ENCODE assay signal across 30 cellular contexts in the genomic region with DNA sequence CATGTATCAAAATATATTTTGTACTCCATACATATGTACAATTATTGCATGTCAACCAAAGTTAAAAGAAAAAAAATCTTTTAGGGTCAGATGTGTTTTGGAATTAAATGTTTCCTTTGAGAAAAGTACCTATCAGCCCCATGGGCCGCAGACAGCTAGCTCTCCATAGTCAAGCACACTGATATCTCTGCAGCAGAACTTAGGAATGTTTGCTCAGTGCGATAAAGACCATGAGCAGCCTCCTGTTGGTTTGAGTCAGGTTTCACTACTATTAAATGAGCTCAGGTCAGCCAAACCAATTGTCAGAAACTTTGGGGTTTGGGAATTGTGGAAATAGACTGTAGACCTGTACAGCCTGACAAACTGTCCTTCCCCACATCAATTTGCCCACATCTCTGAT. TPM values are rescaled to one million over a fixed set of nuclear protein-coding genes. Genes with fewer than 3 reads are reported as not detected.
"Had no signal": no experiment of that assay in that cellular context is flagged by ENCODE, and none has a peak within 500 bp of the region (broad histone marks: within the 10 kb centered on the region; RNA-seq: fewer than 3 reads in every experiment).

No MANE protein-coding gene starts in this region.

- FAIRE-seq: keratinocyte had no signal

- H3K27me3 ChIP-seq: spleen, testis, tibial artery, upper lobe of left lung, uterus had no signal

- H3K4me3 ChIP-seq: psoas muscle, skin epidermis, spleen, testis, tibial artery, upper lobe of left lung, uterus had no signal

- DNase-seq: cerebellar nuclear complex; cortex of kidney; effector memory CD8-positive, alpha-beta T cell; foreskin melanocyte; glutamatergic neuron; mesendoderm; midbrain; naive thymus-derived CD8-positive, alpha-beta T cell; nephron progenitor cell; nucleus accumbens; posterior cingulate gyrus; psoas muscle; right cardiac atrium; spleen; stimulated activated CD4-positive, alpha-beta T cell treated with anti-CD3 and anti-CD28 coated beads, Interleukin-4, amount 100 ng/mL, for 4 hours; stimulated activated naive CD8-positive, alpha-beta T cell treated with anti-CD3 and anti-CD28 coated beads, Interleukin-15, Interleukin-2, amounts not matched to agents 100 U/mL and 50 U/mL, for 24 hours; substantia nigra; testis; tibial artery; upper lobe of left lung; uterus had no signal

- H3K27ac ChIP-seq: psoas muscle, skin epidermis, spleen, testis, tibial artery, upper lobe of left lung, uterus had no signal

- H3K4me1 ChIP-seq: psoas muscle, spleen, testis, tibial artery, upper lobe of left lung, uterus had no signal

- ATAC-seq: effector memory CD8-positive, alpha-beta T cell; naive thymus-derived CD8-positive, alpha-beta T cell; psoas muscle; right cardiac atrium; stimulated activated memory B cell treated with anti-CD40 and anti-IgM and Interleukin-4, amounts not matched to agents 10 μg/mL and 1 μg/mL and 100 μg/mL, for 72 hours; stimulated activated naive CD8-positive, alpha-beta T cell treated with anti-CD3 and anti-CD28 coated beads, Interleukin-15, Interleukin-2, amounts not matched to agents 100 U/mL and 50 U/mL, for 24 hours had no signal

- H3K9me3 ChIP-seq: testis, tibial artery, uterus had no signal

- H3K36me3 ChIP-seq: spleen, tibial artery, upper lobe of left lung, uterus had no signal

RNA-seq across cellular contexts. Expression of a gene that starts 33.7 kb away (rescaled TPM):
- total RNA-seq: dermis microvascular lymphatic vessel endothelial cell, liver, lung microvascular endothelial cell, myocyte, osteocyte, renal cortical epithelial cell, right cardiac atrium had no signal
- polyA plus RNA-seq: liver; naive thymus-derived CD8-positive, alpha-beta T cell; right cardiac atrium had no signal
